Comparison of ENCODE assay signal across 35 cellular contexts in the genomic region with DNA sequence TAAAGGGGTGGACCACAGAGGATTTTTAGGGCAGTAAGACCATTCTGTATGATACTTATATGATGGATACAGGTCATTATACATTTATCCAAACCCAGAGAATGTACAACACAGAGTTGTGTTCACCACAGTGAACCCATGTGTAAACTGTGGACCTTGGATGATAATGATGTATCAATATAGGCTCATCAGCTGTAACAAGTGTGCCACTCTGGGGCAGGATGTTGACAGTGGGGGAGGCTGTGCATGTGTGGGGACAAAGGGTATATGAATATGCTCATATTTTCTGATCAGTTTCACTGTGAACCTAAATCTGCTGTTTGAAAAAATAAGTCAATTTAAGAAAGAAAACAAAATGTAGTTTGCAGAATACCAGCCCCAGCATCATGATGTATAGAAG. TPM values are rescaled to one million over a fixed set of nuclear protein-coding genes. Genes with fewer than 3 reads are reported as not detected.
"Had no signal": no experiment of that assay in that cellular context is flagged by ENCODE, and none has a peak within 500 bp of the region (broad histone marks: within the 10 kb centered on the region; RNA-seq: fewer than 3 reads in every experiment).

No MANE protein-coding gene starts in this region.

- DNase-seq: Karpas-422, Kasumi-1, MG63, MM.1S, MV-4-11, NCI-H1048, NCI-H1092, NCI-H1092 treated with DMSO at 0.1 percent for 48 hours, NCI-H1105, NCI-H1105 treated with DMSO at 0.1 percent for 48 hours, NCI-H1417, NCI-H1417 treated with DMSO at 0.1 percent for 48 hours, NCI-H1436, NCI-H1436 treated with DMSO at 0.1 percent for 48 hours, NCI-H146, NCI-H1694, NCI-H1694 treated with DMSO at 0.1 percent for 48 hours, NCI-H187, NCI-H187 treated with DMSO at 0.1 percent for 48 hours, NCI-H1930, NCI-H2029, NCI-H2029 treated with DMSO at 0.1 percent for 48 hours, NCI-H2081, NCI-H2081 treated with DMSO at 0.1 percent for 48 hours, NCI-H2107, NCI-H2171, NCI-H2171 treated with DMSO at 0.1 percent for 48 hours, NCI-H2227 treated with DMSO at 0.1 percent for 48 hours, NCI-H226, NCI-H345, NCI-H446, NCI-H446 treated with DMSO at 0.1 percent for 48 hours, NCI-H510A, NCI-H510A treated with DMSO at 0.1 percent for 48 hours had no signal

- H3K4me3 ChIP-seq: MG63 had no signal

- H3K36me3 ChIP-seq: MG63 had no signal

RNA-seq across cellular contexts. Expression of a gene that starts 58.8 kb away (rescaled TPM):
- total RNA-seq: NCI-H460 had no signal
